Comparison of ENCODE assay signal across 17 cellular contexts in genomic region chr17:76134911-76135809, GRCh38. TPM values are rescaled to one million over a fixed set of nuclear protein-coding genes. Genes with fewer than 3 reads are reported as not detected.
A peak's percentile ranks its signal among the peaks of the same experiment; 100 is the strongest.
DNase-seq lines count a peak whose midpoint lies in the region; ATAC-seq, FAIRE-seq and TF ChIP-seq lines count a peak whose summit lies in the region.
"Had no signal": no experiment of that assay in that cellular context is flagged by ENCODE, and none has a peak within 500 bp of the region (broad histone marks: within the 10 kb centered on the region; RNA-seq: fewer than 3 reads in every experiment).

No MANE protein-coding gene starts in this region.

- no peaks in the 10 kb centered on the region for H3K36me3 ChIP-seq in KMS-11 (ENCODE audit: insufficient read depth)
- H3K36me3 ChIP-seq: neutrophil, upper lobe of right lung had no signal

- H3K27me3 ChIP-seq in KMS-11 (ENCODE audit: insufficient read depth, low read depth): peaks cover 6% of the 10 kb centered on the region; the same call in 1 of the 2 replicates

- H3K9ac ChIP-seq in KMS-11: no peak overlapping the region

- peak overlapping the region; percentile 34; the same call in 1 of the 2 replicates for H3K4me2 ChIP-seq in KMS-11

- H3K4me3 ChIP-seq in KMS-11 (IDR thresholded peaks at IDR 0.05; ENCODE audit: insufficient read depth, low read depth, low read length): no peak overlapping the region
- H3K4me3 ChIP-seq: upper lobe of right lung had no signal

- peaks cover 0 to 9% of the 10 kb centered on the region in 2 donors for H3K27me3 Mint-ChIP-seq in effector memory CD8-positive, alpha-beta T cell
- H3K27me3 Mint-ChIP-seq in nephron (ENCODE audit: low read depth): peaks cover 85% of the 10 kb centered on the region

- no peaks in the 10 kb centered on the region for H4K20me1 ChIP-seq in KMS-11 (ENCODE audit: insufficient read depth)

- H3K4me1 ChIP-seq in KMS-11 (ENCODE audit: low read depth, poor library complexity, severe bottlenecking): peaks cover 15% of the 10 kb centered on the region

- H3K4me3 Mint-ChIP-seq in effector memory CD8-positive, alpha-beta T cell: peak overlapping the region; percentile 54 to 57
- peak overlapping the region in 2 of 3 experiments; percentile 12 to 20 for H3K4me3 Mint-ChIP-seq in nephron
- H3K4me3 Mint-ChIP-seq: CD14-positive monocyte had no signal

- FAIRE-seq in GM12892 (lab: Jason Lieb, UNC): peak; percentile 71

- peaks cover 5 to 14% of the 10 kb centered on the region in 2 donors for H3K4me1 Mint-ChIP-seq in effector memory CD8-positive, alpha-beta T cell (ENCODE audit: low read depth in 2 of 2)
- H3K4me1 Mint-ChIP-seq in nephron: peaks cover 34% of the 10 kb centered on the region

- TF ChIP-seq CTCF in KMS-11 (conservative IDR thresholded peaks at IDR 0.05; ENCODE audit: low read depth, low read length): no peak
- no peak for TF ChIP-seq CTCF in nephron (IDR thresholded peaks at IDR 0.05; ENCODE audit: unreplicated experiment in 3 of 3)

- H3K9me3 Mint-ChIP-seq in effector memory CD8-positive, alpha-beta T cell: no peaks in the 10 kb centered on the region
- no peaks in the 10 kb centered on the region for H3K9me3 Mint-ChIP-seq in nephron

- ATAC-seq in effector memory CD8-positive, alpha-beta T cell (replicated peaks): peak; percentile 23
- ATAC-seq in GM18868 (IDR thresholded peaks at IDR 0.05; ENCODE audit: unreplicated experiment): no peak
- ATAC-seq: sciatic nerve, upper lobe of right lung had no signal

- H2AFZ ChIP-seq in KMS-11 (ENCODE audit: low read depth): peak overlapping the region; percentile 31; the same call in 1 of the 2 replicates

- TF ChIP-seq POLR2A in GM12892 (IDR thresholded peaks at IDR 0.05; ENCODE audit: low read depth, low read length): no peak

- peak overlapping the region; percentile 39 to 66 for H3K27ac Mint-ChIP-seq in effector memory CD8-positive, alpha-beta T cell
- H3K27ac Mint-ChIP-seq in nephron: peak overlapping the region; percentile 68 to 85 (median 82)

- peaks cover 7% of the 10 kb centered on the region for H3K36me3 Mint-ChIP-seq in effector memory CD8-positive, alpha-beta T cell (ENCODE audit: insufficient read depth)
- H3K36me3 Mint-ChIP-seq in nephron (ENCODE audit: low read depth): peaks cover 3% of the 10 kb centered on the region

- H3K27ac ChIP-seq in KMS-11: no peak overlapping the region
- H3K27ac ChIP-seq: neutrophil, upper lobe of right lung had no signal

- H3K79me2 ChIP-seq in KMS-11 (ENCODE audit: insufficient read depth, low read depth): no peaks in the 10 kb centered on the region

- DNase-seq in GM12892 (ENCODE audit: insufficient read length): no peak
- DNase-seq in effector memory CD8-positive, alpha-beta T cell: no peak
- DNase-seq in NCI-H2029 (lab: John Stamatoyannopoulos, UW): no peak
- DNase-seq in HuH-7.5 (ENCODE audit: low spot score): no peak
- no peak for DNase-seq in NOMO-1 treated with DMSO at 0.1 percent for 48 hours (lab: John Stamatoyannopoulos, UW; ENCODE audit: unreplicated experiment)
- DNase-seq: amygdala; cortex of kidney; NCI-H1105 treated with DMSO at 0.1 percent for 48 hours; NCI-H226; stimulated activated CD4-positive, alpha-beta T cell treated with anti-CD3 and anti-CD28 coated beads, Interleukin-4, amount 100 ng/mL, for 1 hour; upper lobe of right lung had no signal

RNA-seq across cellular contexts. Expression of gene FOXJ1, which starts 5.9 kb away (rescaled TPM):
- not detected for polyA plus RNA-seq in GM12892 (2012; ENCODE audit: missing spikeins)
- polyA plus RNA-seq: CD14-positive monocyte had no signal

RNA-seq across cellular contexts. Expression of gene EXOC7, which starts 31.6 kb away (rescaled TPM):
- 33.7 TPM for polyA plus RNA-seq in GM12892 (2012; ENCODE audit: missing spikeins)

RNA-seq across cellular contexts. Expression of gene ZACN, which starts 56.2 kb away (rescaled TPM):
- polyA plus RNA-seq in GM12892 (2012; ENCODE audit: missing spikeins): 3.2 TPM
- polyA plus RNA-seq: CD14-positive monocyte had no signal
